ENCODE assay signal across 15 cellular contexts in genomic region chr15:71472699-71473098, GRCh38.
"Had no signal": no experiment of that assay in that cellular context is flagged by ENCODE, and none has a peak within 500 bp of the region (broad histone marks: within the 10 kb centered on the region; RNA-seq: fewer than 3 reads in every experiment).

No MANE protein-coding gene starts in this region.

- H3K27me3 ChIP-seq: foreskin keratinocyte, neural progenitor cell, spleen, upper lobe of left lung had no signal

- H3K36me3 ChIP-seq: left ventricle myocardium inferior, neural progenitor cell, spleen, upper lobe of left lung had no signal

- H3K4me2 ChIP-seq: neural progenitor cell had no signal

- H3K9me3 ChIP-seq: left ventricle myocardium inferior, upper lobe of left lung had no signal

- H3K27ac ChIP-seq: foreskin keratinocyte, left ventricle myocardium inferior, neural progenitor cell, spleen, upper lobe of left lung had no signal

- DNase-seq: activated CD4-positive, alpha-beta T cell treated with anti-CD3 and anti-CD28 coated beads, Interleukin-2, amount 50 U/mL, for 48 hours; activated CD8-positive, alpha-beta memory T cell treated with anti-CD3 and anti-CD28 coated beads, Interleukin-2, amount 50 U/mL, for 48 hours; activated naive CD4-positive, alpha-beta T cell treated with Interleukin-2 at 50 U/mL for 16 hours; activated naive CD8-positive, alpha-beta T cell treated with anti-CD3 and anti-CD28 coated beads for 36 hours; activated T-cell treated with anti-CD3 and anti-CD28 coated beads, Interleukin-2, amount 50 U/mL, for 4 hours; foreskin keratinocyte; left ventricle myocardium inferior; naive thymus-derived CD4-positive, alpha-beta T cell; spleen; stimulated activated CD4-positive, alpha-beta T cell treated with anti-CD3 and anti-CD28 coated beads, Interleukin-4, amount 100 ng/mL, for 24 hours; stimulated activated naive CD4-positive, alpha-beta T cell treated with Interleukin-2 at 50 U/mL for 16 hours; T1000; upper lobe of left lung had no signal

- H2AFZ ChIP-seq: neural progenitor cell had no signal

- H3K4me1 ChIP-seq: neural progenitor cell, spleen, upper lobe of left lung had no signal

- H3K4me3 ChIP-seq: left ventricle myocardium inferior, neural progenitor cell, spleen, upper lobe of left lung had no signal

- ATAC-seq: activated T-cell treated with anti-CD3 and anti-CD28 coated beads, Interleukin-2, amount 50 U/mL, for 4 hours; foreskin keratinocyte; naive thymus-derived CD4-positive, alpha-beta T cell; WTC11 had no signal
